ENCODE assay signal across 15 cellular contexts in the genomic region with DNA sequence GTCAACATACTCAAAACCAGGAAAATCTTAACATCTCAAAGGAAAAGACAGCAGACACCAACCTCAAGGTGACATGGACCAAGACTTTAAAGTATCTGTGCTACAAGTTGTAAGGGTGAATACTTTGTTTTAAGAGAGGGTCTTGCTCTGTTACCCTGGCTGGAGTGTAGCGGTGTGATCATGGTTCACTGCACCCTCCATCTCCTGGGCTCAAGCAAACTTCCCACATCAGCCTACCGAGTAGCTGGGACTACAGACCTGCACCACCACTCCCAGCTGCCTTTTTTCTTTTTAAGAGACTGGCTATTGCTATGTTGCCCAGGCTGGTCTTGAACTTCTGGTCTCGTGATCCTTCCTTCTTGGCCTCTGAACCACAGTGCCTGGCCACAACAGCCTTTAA. TPM values are rescaled to one million over a fixed set of nuclear protein-coding genes. Genes with fewer than 3 reads are reported as not detected.
DNase-seq lines count a peak whose midpoint lies in the region; ATAC-seq and TF ChIP-seq lines count a peak whose summit lies in the region.
"Had no signal": no experiment of that assay in that cellular context is flagged by ENCODE, and none has a peak within 500 bp of the region (broad histone marks: within the 10 kb centered on the region; RNA-seq: fewer than 3 reads in every experiment).

No MANE protein-coding gene starts in this region.

- no peak overlapping the region for H3K14ac ChIP-seq in neuronal stem cell (ENCODE audit: low read length)

- peaks cover 53 to 76% (median 62%) of the 10 kb centered on the region in 10 experiments for H3K4me1 ChIP-seq in BLaER1 treated with 17β-estradiol and CSF1 and Interleukin-3, amounts not matched to agents 10 nM and 100 nM
- H3K4me1 ChIP-seq in CD8-positive, alpha-beta T cell (ENCODE audit: insufficient read depth, low read length), result peaks cover 78% of the 10 kb centered on the region
- H3K4me1 ChIP-seq in endodermal cell (ENCODE audit: control insufficient read depth, insufficient read depth, low read length) (no peaks in the 10 kb centered on the region), neuronal stem cell (ENCODE audit: control insufficient read depth in 2 of 2, insufficient read depth in 1 of 2, low read depth in 1 of 2, low read length in 2 of 2) (peaks cover 0 to 2% of the 10 kb centered on the region in 2 donors)

- no peak overlapping the region for H2BK15ac ChIP-seq in neuronal stem cell (ENCODE audit: low read length)

- no peak overlapping the region for H2AK5ac ChIP-seq in neuronal stem cell (ENCODE audit: low read depth, low read length)

- no peak for ATAC-seq in CD8-positive, alpha-beta T cell
- ATAC-seq in HG03196 (IDR thresholded peaks at IDR 0.05; ENCODE audit: unreplicated experiment), result no peak

- 76 to 88% methylated on average over 3 of the region's 3 CpGs for WGBS in endodermal cell (ENCODE audit: insufficient coverage in 1 of 2, insufficient read length in 1 of 2), 2 experiments
- no CpG with 5 or more reads among the region's 3 CpGs for WGBS in neuronal stem cell (ENCODE audit: extremely low coverage in 2 of 2, insufficient read length in 2 of 2, insufficient replicate concordance in 1 of 2), 2 donors

- H3K23ac ChIP-seq in neuronal stem cell (ENCODE audit: low read depth, low read length, poor library complexity), result no peak overlapping the region

- TF ChIP-seq CTCF in CD8-positive, alpha-beta T cell (IDR thresholded peaks at IDR 0.05), result no peak
- no peak for TF ChIP-seq CTCF in endodermal cell (conservative IDR thresholded peaks at IDR 0.05)

- peaks cover 85% of the 10 kb centered on the region for H3K4me1 Mint-ChIP-seq in CD8-positive, alpha-beta T cell (ENCODE audit: low read depth)
- H3K4me1 Mint-ChIP-seq in endodermal cell, result peaks cover 13% of the 10 kb centered on the region

- no peaks in the 10 kb centered on the region for H3K9me3 ChIP-seq in BLaER1 treated with 17β-estradiol and CSF1 and Interleukin-3, amounts not matched to agents 10 nM and 100 nM (replicated peaks in 1 of 11)
- H3K9me3 ChIP-seq in CD8-positive, alpha-beta T cell (ENCODE audit: low read length), result no peaks in the 10 kb centered on the region
- no peaks in the 10 kb centered on the region for H3K9me3 ChIP-seq in SK-N-MC (ENCODE audit: low read depth, low read length)
- no peaks in the 10 kb centered on the region for H3K9me3 ChIP-seq in endodermal cell (ENCODE audit: control insufficient read depth, low read length)
- peaks cover 0 to 5% of the 10 kb centered on the region in 2 donors for H3K9me3 ChIP-seq in neuronal stem cell (replicated peaks in 1 of 2; ENCODE audit: control insufficient read depth in 2 of 2, insufficient read depth in 1 of 2, low read depth in 1 of 2, low read length in 2 of 2)

- peaks cover 14% of the 10 kb centered on the region for H3K36me3 Mint-ChIP-seq in CD8-positive, alpha-beta T cell
- H3K36me3 Mint-ChIP-seq in endodermal cell (ENCODE audit: low read depth), result peaks cover 39% of the 10 kb centered on the region

- H3K27me3 Mint-ChIP-seq in CD8-positive, alpha-beta T cell (ENCODE audit: low read depth), result no peaks in the 10 kb centered on the region
- no peaks in the 10 kb centered on the region for H3K27me3 Mint-ChIP-seq in endodermal cell (ENCODE audit: insufficient read depth)

- peak overlapping the region in 3 of 11 experiments; percentile 22 to 65 (median 60); a peak in 5 of 22 replicates for H3K27ac ChIP-seq in BLaER1 treated with 17β-estradiol and CSF1 and Interleukin-3, amounts not matched to agents 10 nM and 100 nM
- no peak overlapping the region for H3K27ac ChIP-seq in CD8-positive, alpha-beta T cell (ENCODE audit: low read depth, low read length)
- H3K27ac ChIP-seq in SK-N-MC, result 0 out of 2 replicates have a peak overlapping the region, but pooled peaks have one; percentile 26
- H3K27ac ChIP-seq in endodermal cell (ENCODE audit: low read depth, low read length), result no peak overlapping the region
- H3K27ac ChIP-seq in neuronal stem cell (replicated peaks; ENCODE audit: low read length), result no peak overlapping the region
- H3K27ac ChIP-seq: neural progenitor cell had no signal

- peaks cover 99 to 100% (median 100%) of the 10 kb centered on the region in 11 experiments for H4K20me1 ChIP-seq in BLaER1 treated with 17β-estradiol and CSF1 and Interleukin-3, amounts not matched to agents 10 nM and 100 nM

- H3K27me3 ChIP-seq in BLaER1 treated with 17β-estradiol and CSF1 and Interleukin-3, amounts not matched to agents 10 nM and 100 nM, result no peaks in the 10 kb centered on the region
- no peaks in the 10 kb centered on the region for H3K27me3 ChIP-seq in CD8-positive, alpha-beta T cell (ENCODE audit: insufficient read depth, low read length)
- H3K27me3 ChIP-seq in endodermal cell (ENCODE audit: control insufficient read depth, insufficient read depth, low read length, poor library complexity, severe bottlenecking), result no peaks in the 10 kb centered on the region
- H3K27me3 ChIP-seq in neuronal stem cell (ENCODE audit: control insufficient read depth in 3 of 3, insufficient read depth in 3 of 3, low read depth in 1 of 3, low read length in 3 of 3), result no peaks in the 10 kb centered on the region
- H3K27me3 ChIP-seq: neural progenitor cell had no signal

- H2BK12ac ChIP-seq in neuronal stem cell (ENCODE audit: low read length), result no peak overlapping the region

- no peak overlapping the region for H2BK5ac ChIP-seq in neuronal stem cell (ENCODE audit: low read length)

- no peak overlapping the region for H4K91ac ChIP-seq in neuronal stem cell (ENCODE audit: low read depth, low read length, poor library complexity)

- no peaks in the 10 kb centered on the region for H3K9me3 Mint-ChIP-seq in CD8-positive, alpha-beta T cell
- no peaks in the 10 kb centered on the region for H3K9me3 Mint-ChIP-seq in endodermal cell

- CTCF ChIA-PET in CD8-positive, alpha-beta T cell (lab: Charles Lee), result interaction anchor here (1.9 kb wide), 1 partner anchor 65 kb away, joined by 5 read pairs; no protein-coding TSS in a partner anchor

- DNase-seq in CD8-positive, alpha-beta T cell, result no peak
- no peak for DNase-seq in SK-N-MC (ENCODE audit: low read depth, low spot score)
- DNase-seq in endodermal cell, result no peak
- no peak for DNase-seq in neuronal stem cell (ENCODE audit: low spot score)
- DNase-seq in anterior cingulate cortex (lab: John Stamatoyannopoulos, UW), result no peak
- DNase-seq in activated CD4-positive, CD25-positive, alpha-beta regulatory T cell (lab: John Stamatoyannopoulos, UW), result no peak
- DNase-seq: COR-L47; cortex of kidney; NCI-H1930; Right ventricle myocardium superior; stimulated activated CD4-positive, alpha-beta T cell treated with anti-CD3 and anti-CD28 coated beads, Interleukin-4, amount 100 ng/mL, for 4 hours; stimulated activated naive CD4-positive, alpha-beta T cell had no signal

- intact Hi-C loops in CD8-positive, alpha-beta T cell (cut with DNase I, micrococcal nuclease), result no loop called here

- peaks cover 8 to 71% (median 37%) of the 10 kb centered on the region in 11 experiments; a peak in 21 of 22 replicates for H3K36me3 ChIP-seq in BLaER1 treated with 17β-estradiol and CSF1 and Interleukin-3, amounts not matched to agents 10 nM and 100 nM
- H3K36me3 ChIP-seq in CD8-positive, alpha-beta T cell (ENCODE audit: insufficient read depth, low read length), result no peaks in the 10 kb centered on the region
- peaks cover 48% of the 10 kb centered on the region for H3K36me3 ChIP-seq in SK-N-MC (ENCODE audit: insufficient read depth, low read length)
- peaks cover 45% of the 10 kb centered on the region for H3K36me3 ChIP-seq in endodermal cell (ENCODE audit: control insufficient read depth, insufficient read depth, low read length)
- H3K36me3 ChIP-seq in neuronal stem cell (replicated peaks in 1 of 2; ENCODE audit: control insufficient read depth in 2 of 2, insufficient read depth in 2 of 2, low read length in 2 of 2), result peaks cover 0 to 81% of the 10 kb centered on the region in 2 donors

- H3K4me2 ChIP-seq in BLaER1 treated with 17β-estradiol and CSF1 and Interleukin-3, amounts not matched to agents 10 nM and 100 nM, result peak overlapping the region; percentile 73 to 98 (median 93)
- H3K4me2 ChIP-seq in neuronal stem cell (ENCODE audit: insufficient read depth, low read length, poor library complexity, severe bottlenecking), result no peak overlapping the region
- H3K4me2 ChIP-seq: neural progenitor cell had no signal

- H3K9ac ChIP-seq in BLaER1 treated with 17β-estradiol and CSF1 and Interleukin-3, amounts not matched to agents 10 nM and 100 nM, result peak overlapping the region in 2 of 11 experiments; percentile 67 to 68; a peak in 2 of 22 replicates
- H3K9ac ChIP-seq in SK-N-MC (ENCODE audit: insufficient read length) (no peak overlapping the region), endodermal cell (ENCODE audit: extremely low read depth, low read length, poor library complexity, severe bottlenecking) (no peak overlapping the region), neuronal stem cell (ENCODE audit: low read depth, low read length, poor library complexity) (no peak overlapping the region)
- H3K9ac ChIP-seq: neural progenitor cell had no signal

- POLR2A ChIA-PET in CD8-positive, alpha-beta T cell (lab: Charles Lee), result interaction anchor here (4.9 kb wide), 1 partner anchor 9 kb away, joined by 32 read pairs; the partner anchor contains the start of gene AMD1

- H3K27ac Mint-ChIP-seq in CD8-positive, alpha-beta T cell, result peak overlapping the region; percentile 19
- peak overlapping the region; percentile 75 for H3K27ac Mint-ChIP-seq in endodermal cell
- H3K27ac Mint-ChIP-seq: neural progenitor cell had no signal

- H4K8ac ChIP-seq in neuronal stem cell (ENCODE audit: low read depth, low read length), result no peak overlapping the region

- no peak overlapping the region for H3K4me3 Mint-ChIP-seq in CD8-positive, alpha-beta T cell
- H3K4me3 Mint-ChIP-seq in endodermal cell, result no peak overlapping the region
- H3K4me3 Mint-ChIP-seq: neural progenitor cell had no signal

- H2BK120ac ChIP-seq in neuronal stem cell (ENCODE audit: low read depth, low read length), result no peak overlapping the region

- H3K79me1 ChIP-seq in neuronal stem cell (ENCODE audit: low read depth, low read length), result no peaks in the 10 kb centered on the region

- no peak overlapping the region for H3K4ac ChIP-seq in neuronal stem cell (ENCODE audit: low read length)

- H2AFZ ChIP-seq in neuronal stem cell (ENCODE audit: low read length), result no peak overlapping the region
- H2AFZ ChIP-seq: neural progenitor cell had no signal

- H3K18ac ChIP-seq in neuronal stem cell (ENCODE audit: low read length), result no peak overlapping the region

- no peak overlapping the region for H3K4me3 ChIP-seq in BLaER1 treated with 17β-estradiol and CSF1 and Interleukin-3, amounts not matched to agents 10 nM and 100 nM
- H3K4me3 ChIP-seq in CD8-positive, alpha-beta T cell (ENCODE audit: low read depth, low read length), result no peak overlapping the region
- no peak overlapping the region for H3K4me3 ChIP-seq in SK-N-MC
- no peak overlapping the region for H3K4me3 ChIP-seq in endodermal cell (ENCODE audit: low read length)
- H3K4me3 ChIP-seq in neuronal stem cell (ENCODE audit: low read length in 2 of 2), result no peak overlapping the region
- H3K4me3 ChIP-seq: neural progenitor cell had no signal

RNA-seq across cellular contexts. Expression of gene AMD1, which starts 9.7 kb away (rescaled TPM):
- 100 to 1,000 TPM; 161 to 167 TPM for total RNA-seq in CD8-positive, alpha-beta T cell
- total RNA-seq in endodermal cell, result 10 to 100 TPM; 71.8 to 87.0 TPM
- polyA plus RNA-seq in endodermal cell (2013, experiment 1 of 2), result 63.2 TPM
- 58.0 TPM for polyA plus RNA-seq in endodermal cell (2013, experiment 2 of 2)
- 101 TPM for polyA plus RNA-seq in neuronal stem cell (2013, experiment 1 of 2)
- polyA plus RNA-seq in neuronal stem cell (2013, experiment 2 of 2), result 111 TPM
